Comparison of ENCODE assay signal across 10 cellular contexts in the genomic region with DNA sequence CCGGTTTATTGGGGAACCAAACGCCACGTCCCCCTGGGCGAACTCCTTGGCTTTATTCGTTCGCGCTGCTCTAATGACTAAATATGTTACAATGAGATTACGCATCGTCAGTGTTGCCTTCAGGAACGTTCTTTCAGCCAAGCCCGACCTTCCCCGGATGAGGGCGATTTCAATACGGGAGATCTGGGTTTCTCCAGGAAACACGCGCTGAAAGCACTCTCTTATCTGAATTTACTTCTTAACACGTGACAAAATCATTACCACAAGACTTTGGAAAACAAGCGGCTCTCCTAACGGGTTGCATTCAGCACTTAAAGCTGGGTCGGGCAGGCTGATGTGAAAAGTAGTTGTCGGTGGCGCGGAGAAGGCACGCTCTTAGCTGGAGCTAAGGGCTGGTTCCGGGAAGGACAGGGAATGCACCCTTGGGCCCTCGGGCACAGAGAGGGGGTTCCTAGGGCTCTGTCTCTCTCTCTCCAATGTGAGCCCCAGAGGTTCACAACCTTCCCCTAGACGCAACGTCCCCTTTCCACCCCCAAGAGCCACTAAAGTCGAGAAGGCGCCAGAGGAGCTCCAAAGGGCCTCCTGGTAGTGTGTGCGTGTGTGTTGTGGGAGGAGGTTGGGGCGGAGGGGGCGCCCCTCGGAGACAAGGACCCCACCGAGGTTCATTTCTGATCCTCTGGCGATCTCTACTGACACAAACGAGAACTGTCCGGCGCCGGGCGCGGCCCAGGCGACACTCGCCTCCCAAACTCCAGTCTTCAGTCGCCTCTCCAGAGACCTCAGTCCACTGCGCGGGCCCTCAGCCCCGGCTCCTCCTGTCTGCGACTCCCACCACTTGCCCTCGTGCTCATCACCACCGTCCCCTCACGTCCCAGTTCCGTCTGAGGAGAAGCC. TPM values are rescaled to one million over a fixed set of nuclear protein-coding genes. Genes with fewer than 3 reads are reported as not detected.
DNase-seq lines count a peak whose midpoint lies in the region; ATAC-seq and TF ChIP-seq lines count a peak whose summit lies in the region.
"Had no signal": no experiment of that assay in that cellular context is flagged by ENCODE, and none has a peak within 500 bp of the region (broad histone marks: within the 10 kb centered on the region; RNA-seq: fewer than 3 reads in every experiment).

No MANE protein-coding gene starts in this region.

- H2AFZ ChIP-seq in OCI-LY7 (ENCODE audit: low read length): no peak overlapping the region

- H4K20me1 ChIP-seq in OCI-LY7 (ENCODE audit: insufficient read depth, low read length): no peaks in the 10 kb centered on the region

- ATAC-seq in GM19455 (IDR thresholded peaks at IDR 0.05; ENCODE audit: unreplicated experiment): no peak

- H3K4me1 ChIP-seq in OCI-LY7 (ENCODE audit: insufficient read depth, low read length, poor library complexity, severe bottlenecking): no peaks in the 10 kb centered on the region

- H3K4me3 ChIP-seq in epithelial cell of esophagus (ENCODE audit: low read length): no peak overlapping the region
- H3K4me3 ChIP-seq in OCI-LY7 (ENCODE audit: low read depth, low read length, poor library complexity, severe bottlenecking): no peak overlapping the region
- H3K4me3 ChIP-seq: tibial nerve had no signal

- H3K4me2 ChIP-seq in OCI-LY7 (ENCODE audit: low read length): no peak overlapping the region

- no peaks in the 10 kb centered on the region for H3K36me3 ChIP-seq in OCI-LY7 (ENCODE audit: insufficient read depth, low read length)
- H3K36me3 ChIP-seq: tibial nerve had no signal

- H3K79me2 ChIP-seq in OCI-LY7 (ENCODE audit: insufficient read depth, low read depth, low read length): no peaks in the 10 kb centered on the region

- CTCF ChIA-PET in OCI-LY7 (lab: Charles Lee; ENCODE audit: unreplicated experiment): no interaction called here

- DNase-seq in activated CD4-positive, alpha-beta T cell treated with anti-CD3 and anti-CD28 coated beads for 48 hours: peak; percentile 7
- no peak for DNase-seq in activated CD4-positive, alpha-beta T cell treated with anti-CD3 and anti-CD28 coated beads, Interleukin-2, amount 50 U/mL, for 1 hour
- DNase-seq in NCI-H69 (lab: John Stamatoyannopoulos, UW) (peak; percentile 75), epithelial cell of esophagus (ENCODE audit: low read depth) (peak; percentile 65), putamen (ENCODE audit: low spot score) (peak; percentile 74), OCI-LY7 (ENCODE audit: low spot score) (no peak), activated gamma-delta T cell treated with Interleukin-2 at 50 U/mL for 16 hours (no peak)
- DNase-seq: activated effector memory CD4-positive, alpha-beta T cell treated with Interleukin-2 at 50 U/mL for 16 hours had no signal

- BruUV-seq in OCI-LY7 (replicated peaks; lab: Mats Ljungman, UMichigan): no TSS peak

- TF ChIP-seq CTCF in epithelial cell of esophagus (IDR thresholded peaks at IDR 0.05; ENCODE audit: insufficient read depth, low read depth, low read length, missing control alignments): no peak
- no peak for TF ChIP-seq CTCF in OCI-LY7 (conservative IDR thresholded peaks at IDR 0.05; ENCODE audit: low read length)

- no peak overlapping the region for H3K27ac ChIP-seq in OCI-LY7 (ENCODE audit: low read depth, low read length, poor library complexity, severe bottlenecking)
- H3K27ac ChIP-seq: tibial nerve had no signal

- no peaks in the 10 kb centered on the region for H3K9me3 ChIP-seq in OCI-LY7 (ENCODE audit: low read length)
- H3K9me3 ChIP-seq: tibial nerve had no signal

- POLR2A ChIA-PET in OCI-LY7 (lab: Charles Lee): no interaction called here

- H3K9me2 ChIP-seq in OCI-LY7 (ENCODE audit: insufficient read depth, low read length): no peaks in the 10 kb centered on the region

- intact Hi-C loops in OCI-LY7 (cut with micrococcal nuclease; ENCODE audit: unreplicated experiment): no loop called here

RNA-seq across cellular contexts. Expression of gene NKX2-2, which starts 7.1 kb away (rescaled TPM):
- total RNA-seq in OCI-LY7 (2014; rRNA removed; shearing (Covaris generic)): not detected in 2 replicates
- not detected in 2 replicates for total RNA-seq in OCI-LY7 (2022)
- total RNA-seq: tibial nerve had no signal

Comparison
In these comparisons a context has a peak if more than half of its experiments do, and no peak if none do; other contexts are left out.
1. DNase-seq: peak in activated CD4-positive, alpha-beta T cell treated with anti-CD3 and anti-CD28 coated beads for 48 hours (single experiment), NCI-H69 (single experiment), epithelial cell of esophagus (single experiment) and putamen (single experiment); none in activated CD4-positive, alpha-beta T cell treated with anti-CD3 and anti-CD28 coated beads, Interleukin-2, amount 50 U/mL, for 1 hour (single experiment), OCI-LY7 (single experiment) and activated gamma-delta T cell treated with Interleukin-2 at 50 U/mL for 16 hours (single experiment).